ENCODE assay signal across 20 cellular contexts in genomic region chr18:3907955-3908354, GRCh38.
"Had no signal": no experiment of that assay in that cellular context is flagged by ENCODE, and none has a peak within 500 bp of the region (broad histone marks: within the 10 kb centered on the region; RNA-seq: fewer than 3 reads in every experiment).

No MANE protein-coding gene starts in this region.

- H3K27ac ChIP-seq: KMS-11, SJCRH30 had no signal

- DNase-seq: Kasumi-1, MM.1S, NCI-H1092 treated with DMSO at 0.1 percent for 48 hours, NCI-H1436, NCI-H187, NCI-H2029, NCI-H2081 treated with DMSO at 0.1 percent for 48 hours, NCI-H2171, NCI-H226, NCI-H446, NCI-H524 treated with DMSO at 0.1 percent for 48 hours, NCI-H774, RPMI8226, SHP77 treated with DMSO at 0.1 percent for 48 hours, SJCRH30 had no signal

- H3K36me3 ChIP-seq: SJCRH30 had no signal

- H3K4me1 ChIP-seq: SJCRH30 had no signal

- H3K27me3 ChIP-seq: SJCRH30 had no signal

- H3K9me3 ChIP-seq: SJCRH30 had no signal

- H3K4me3 ChIP-seq: K562, SJCRH30 had no signal

- FAIRE-seq: HTR-8/SVneo, K562, RCC 7860 had no signal

- ATAC-seq: K562, SK-N-SH treated with all-trans-retinoic acid at 6 μM for 48 hours had no signal
